1 cellular context compared by ENCODE assay signal in genomic region chr17:50137050-50137449, GRCh38.
TF ChIP-seq lines count a peak whose summit lies in the region.

No MANE protein-coding gene starts in this region.

TF ChIP-seq in GM23338, 12 proteins besides CTCF, POLR2A, EP300 and RAD21 (continued from another document):
- TF ChIP-seq ZNF462 (CRISPR knock-in tag; IDR thresholded peaks at IDR 0.05) = no peak
- no peak for TF ChIP-seq POLR2AphosphoS5 (IDR thresholded peaks at IDR 0.05; ENCODE audit: low read depth)
- no peak for TF ChIP-seq CREB1 (CRISPR knock-in tag; IDR thresholded peaks at IDR 0.05; ENCODE audit: low read depth)
- no peak for TF ChIP-seq REST (IDR thresholded peaks at IDR 0.05; ENCODE audit: unreplicated experiment)
